In genomic region chr9:6440405-6440804, GRCh38 we compare ENCODE assay signal across 28 cellular contexts.
"Had no signal": no experiment of that assay in that cellular context is flagged by ENCODE, and none has a peak within 500 bp of the region (broad histone marks: within the 10 kb centered on the region; RNA-seq: fewer than 3 reads in every experiment).

No MANE protein-coding gene starts in this region.

- H3K27me3 ChIP-seq: brain microvascular endothelial cell, esophagus muscularis mucosa, gastroesophageal sphincter had no signal

- H3K4me3 ChIP-seq: esophagus muscularis mucosa, gastroesophageal sphincter had no signal

- DNase-seq: activated CD4-positive, alpha-beta memory T cell treated with anti-CD3 and anti-CD28 coated beads, Interleukin-2, amount 10 ng/mL, durations not matched to agents 7 days and 5 days; activated CD4-positive, alpha-beta T cell treated with anti-CD3 and anti-CD28 coated beads for 36 hours; activated CD4-positive, alpha-beta T cell treated with anti-CD3 and anti-CD28 coated beads, Interleukin-2, amount 10 ng/mL, durations not matched to agents 24 days and 14 days; activated CD4-positive, alpha-beta T cell treated with anti-CD3 and anti-CD28 coated beads, Interleukin-2, amount 50 U/mL, for 4 hours; activated CD4-positive, CD25-positive, alpha-beta regulatory T cell; activated CD4-positive, CD25-positive, alpha-beta regulatory T cell treated with anti-CD3 and anti-CD28 coated beads, Interleukin-2, amount 50 U/mL, for 72 hours; activated CD8-positive, alpha-beta memory T cell treated with anti-CD3 and anti-CD28 coated beads, Interleukin-2, amount 50 U/mL, for 48 hours; activated gamma-delta T cell; activated naive CD4-positive, alpha-beta T cell; activated naive CD4-positive, alpha-beta T cell treated with anti-CD3 and anti-CD28 coated beads, Interleukin-2, amount 50 U/mL, for 16 hours; activated T-cell treated with anti-CD3 and anti-CD28 coated beads for 4 hours; activated T-cell treated with anti-CD3 and anti-CD28 coated beads, Interleukin-2, amount 50 U/mL, for 24 hours; activated T-cell treated with anti-CD3 and anti-CD28 coated beads, Interleukin-2, amount 50 U/mL, for 72 hours; amniotic stem cell; anterior cingulate cortex; brain microvascular endothelial cell; cortex of kidney; dermis blood vessel endothelial cell; effector CD4-positive, alpha-beta T cell; effector memory CD8-positive, alpha-beta T cell; erythroblast; foreskin melanocyte; head of caudate nucleus; T-helper 2 cell had no signal

- H3K9me3 Mint-ChIP-seq: activated CD4-positive, alpha-beta memory T cell treated with anti-CD3 and anti-CD28 coated beads, Interleukin-2, amount 10 ng/mL, durations not matched to agents 7 days and 5 days; activated CD4-positive, alpha-beta T cell treated with anti-CD3 and anti-CD28 coated beads, Interleukin-2, amount 10 ng/mL, durations not matched to agents 24 days and 14 days; activated T-cell treated with anti-CD3 and anti-CD28 coated beads, Interleukin-2, amount 50 U/mL, for 24 hours; activated T-cell treated with anti-CD3 and anti-CD28 coated beads, Interleukin-2, amount 50 U/mL, for 72 hours; central memory CD8-positive, alpha-beta T cell; effector memory CD8-positive, alpha-beta T cell had no signal

- H3K9me3 ChIP-seq: esophagus muscularis mucosa, gastroesophageal sphincter had no signal

- H3K4me3 Mint-ChIP-seq: activated CD4-positive, alpha-beta memory T cell treated with anti-CD3 and anti-CD28 coated beads, Interleukin-2, amount 10 ng/mL, durations not matched to agents 7 days and 5 days; activated CD4-positive, alpha-beta T cell treated with anti-CD3 and anti-CD28 coated beads for 36 hours; activated CD4-positive, alpha-beta T cell treated with anti-CD3 and anti-CD28 coated beads, Interleukin-2, amount 10 ng/mL, durations not matched to agents 24 days and 14 days; activated naive CD8-positive, alpha-beta T cell; activated T-cell treated with anti-CD3 and anti-CD28 coated beads, Interleukin-2, amount 50 U/mL, for 24 hours; activated T-cell treated with anti-CD3 and anti-CD28 coated beads, Interleukin-2, amount 50 U/mL, for 72 hours; central memory CD8-positive, alpha-beta T cell had no signal

- ATAC-seq: activated CD4-positive, alpha-beta T cell treated with anti-CD3 and anti-CD28 coated beads for 36 hours; activated T-cell treated with anti-CD3 and anti-CD28 coated beads, Interleukin-2, amount 50 U/mL, for 72 hours; effector memory CD8-positive, alpha-beta T cell; gastroesophageal sphincter had no signal

- H3K27ac ChIP-seq: brain microvascular endothelial cell, esophagus muscularis mucosa, gastroesophageal sphincter had no signal

- H3K27me3 Mint-ChIP-seq: activated CD4-positive, alpha-beta memory T cell treated with anti-CD3 and anti-CD28 coated beads, Interleukin-2, amount 10 ng/mL, durations not matched to agents 7 days and 5 days; activated CD4-positive, alpha-beta T cell treated with anti-CD3 and anti-CD28 coated beads for 36 hours; activated CD4-positive, alpha-beta T cell treated with anti-CD3 and anti-CD28 coated beads, Interleukin-2, amount 10 ng/mL, durations not matched to agents 24 days and 14 days; activated naive CD8-positive, alpha-beta T cell; activated T-cell treated with anti-CD3 and anti-CD28 coated beads, Interleukin-2, amount 50 U/mL, for 24 hours; central memory CD8-positive, alpha-beta T cell; effector memory CD8-positive, alpha-beta T cell had no signal

- H3K27ac Mint-ChIP-seq: activated CD4-positive, alpha-beta memory T cell treated with anti-CD3 and anti-CD28 coated beads, Interleukin-2, amount 10 ng/mL, durations not matched to agents 7 days and 5 days; activated CD4-positive, alpha-beta T cell treated with anti-CD3 and anti-CD28 coated beads for 36 hours; activated CD4-positive, alpha-beta T cell treated with anti-CD3 and anti-CD28 coated beads, Interleukin-2, amount 10 ng/mL, durations not matched to agents 24 days and 14 days; activated naive CD8-positive, alpha-beta T cell; activated T-cell treated with anti-CD3 and anti-CD28 coated beads, Interleukin-2, amount 50 U/mL, for 24 hours had no signal
